Comparison of ENCODE assay signal across 36 cellular contexts in the genomic region with DNA sequence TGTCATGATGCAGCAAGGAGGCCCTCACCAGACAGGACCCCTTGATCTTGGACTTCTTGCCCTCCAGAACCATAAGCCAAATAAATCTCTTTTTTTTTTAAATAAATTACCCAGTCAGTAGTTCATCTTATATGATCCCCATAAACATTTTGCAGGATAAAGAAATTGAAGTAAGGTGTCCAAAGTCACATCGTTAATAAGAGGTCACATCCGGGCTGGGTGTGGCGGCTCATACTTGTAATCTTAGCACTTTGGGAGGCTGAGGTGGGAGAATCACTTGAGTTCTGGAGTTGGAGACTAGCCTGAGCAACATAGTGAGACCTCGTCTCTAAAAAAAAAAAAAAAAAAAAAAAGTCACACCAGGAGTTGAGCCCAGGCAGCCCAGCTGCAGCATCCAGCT.
"Had no signal": no experiment of that assay in that cellular context is flagged by ENCODE, and none has a peak within 500 bp of the region (broad histone marks: within the 10 kb centered on the region; RNA-seq: fewer than 3 reads in every experiment).

No MANE protein-coding gene starts in this region.

- H3K4me3 Mint-ChIP-seq: activated B cell treated with CpG ODN at 0.5 μM for 24 hours; activated CD4-positive, alpha-beta memory T cell treated with anti-CD3 and anti-CD28 coated beads, Interleukin-2, amount 10 ng/mL, durations not matched to agents 7 days and 5 days; activated CD4-positive, alpha-beta T cell treated with anti-CD3 and anti-CD28 coated beads, Interleukin-2, amount 10 ng/mL, durations not matched to agents 24 days and 14 days; activated CD8-positive, alpha-beta memory T cell treated with anti-CD3 and anti-CD28 coated beads, Interleukin-2, amount 10 ng/mL, durations not matched to agents 7 days and 5 days; activated CD8-positive, alpha-beta T cell treated with anti-CD3 and anti-CD28 coated beads, Interleukin-2, amount 10 ng/mL, durations not matched to agents 7 days and 5 days; activated naive CD4-positive, alpha-beta T cell treated with anti-CD3 and anti-CD28 coated beads for 36 hours; activated naive CD8-positive, alpha-beta T cell treated with anti-CD3 and anti-CD28 coated beads for 36 hours; activated T-cell treated with anti-CD3 and anti-CD28 coated beads, Interleukin-2, amount 50 U/mL, for 24 hours; T-helper 1 cell treated with Interleukin-12 subunit alpha and Interleukin-12 subunit beta and Interleukin-4 antibody, amounts not matched to agents 30 μg/mL and 1 μg/mL, for 36 hours; T-helper 2 cell treated with Interferon-gamma antibody and Interleukin-4, amounts not matched to agents 5 μg/mL and 100 μg/mL, for 36 hours had no signal

- H3K27ac Mint-ChIP-seq: activated B cell treated with CpG ODN at 0.5 μM for 24 hours; activated CD4-positive, alpha-beta memory T cell treated with anti-CD3 and anti-CD28 coated beads, Interleukin-2, amount 10 ng/mL, durations not matched to agents 7 days and 5 days; activated CD4-positive, alpha-beta T cell treated with anti-CD3 and anti-CD28 coated beads, Interleukin-2, amount 10 ng/mL, durations not matched to agents 24 days and 14 days; activated CD8-positive, alpha-beta memory T cell treated with anti-CD3 and anti-CD28 coated beads, Interleukin-2, amount 10 ng/mL, durations not matched to agents 7 days and 5 days; activated CD8-positive, alpha-beta T cell treated with anti-CD3 and anti-CD28 coated beads, Interleukin-2, amount 10 ng/mL, durations not matched to agents 7 days and 5 days; activated naive CD4-positive, alpha-beta T cell treated with anti-CD3 and anti-CD28 coated beads for 36 hours; activated naive CD4-positive, alpha-beta T cell treated with anti-CD3 and anti-CD28 coated beads, Interleukin-2, amount 50 U/mL, for 72 hours; activated naive CD8-positive, alpha-beta T cell treated with anti-CD3 and anti-CD28 coated beads for 36 hours; activated T-cell treated with anti-CD3 and anti-CD28 coated beads, Interleukin-2, amount 50 U/mL, for 24 hours; activated T-helper 2 cell treated with anti-CD3 and anti-CD28 coated beads, Interferon-gamma antibody, Interleukin-2, Interleukin-4, amounts not matched to agents 10 μg/mL and 5 μg/mL and 100 μg/mL, durations not matched to agents 14 hours and 24 hours and 36 hours; T-helper 1 cell treated with Interleukin-12 subunit alpha and Interleukin-12 subunit beta and Interleukin-4 antibody, amounts not matched to agents 30 μg/mL and 1 μg/mL, for 36 hours; T-helper 2 cell treated with Interferon-gamma antibody and Interleukin-4, amounts not matched to agents 5 μg/mL and 100 μg/mL, for 36 hours had no signal

- FAIRE-seq: astrocyte, TTC549 had no signal

- H3K27me3 Mint-ChIP-seq: activated B cell treated with CpG ODN at 0.5 μM for 24 hours; activated CD4-positive, alpha-beta memory T cell treated with anti-CD3 and anti-CD28 coated beads, Interleukin-2, amount 10 ng/mL, durations not matched to agents 7 days and 5 days; activated CD4-positive, alpha-beta T cell treated with anti-CD3 and anti-CD28 coated beads, Interleukin-2, amount 10 ng/mL, durations not matched to agents 24 days and 14 days; activated CD8-positive, alpha-beta memory T cell treated with anti-CD3 and anti-CD28 coated beads, Interleukin-2, amount 10 ng/mL, durations not matched to agents 7 days and 5 days; activated naive CD8-positive, alpha-beta T cell treated with anti-CD3 and anti-CD28 coated beads for 36 hours; activated T-cell treated with anti-CD3 and anti-CD28 coated beads, Interleukin-2, amount 50 U/mL, for 24 hours had no signal

- H3K27ac ChIP-seq: adrenal gland, body of pancreas, brain microvascular endothelial cell, breast epithelium, VCaP had no signal

- H3K9me3 Mint-ChIP-seq: activated B cell treated with CpG ODN at 0.5 μM for 24 hours; activated CD4-positive, alpha-beta memory T cell treated with anti-CD3 and anti-CD28 coated beads, Interleukin-2, amount 10 ng/mL, durations not matched to agents 7 days and 5 days; activated CD4-positive, alpha-beta T cell treated with anti-CD3 and anti-CD28 coated beads, Interleukin-2, amount 10 ng/mL, durations not matched to agents 24 days and 14 days; activated naive CD4-positive, alpha-beta T cell treated with anti-CD3 and anti-CD28 coated beads for 36 hours; activated naive CD4-positive, alpha-beta T cell treated with anti-CD3 and anti-CD28 coated beads, Interleukin-2, amount 50 U/mL, for 72 hours; activated naive CD8-positive, alpha-beta T cell treated with anti-CD3 and anti-CD28 coated beads for 36 hours; activated T-cell treated with anti-CD3 and anti-CD28 coated beads, Interleukin-2, amount 50 U/mL, for 24 hours; activated T-helper 2 cell treated with anti-CD3 and anti-CD28 coated beads, Interferon-gamma antibody, Interleukin-2, Interleukin-4, amounts not matched to agents 10 μg/mL and 5 μg/mL and 100 μg/mL, durations not matched to agents 14 hours and 24 hours and 36 hours; T-helper 1 cell treated with Interleukin-12 subunit alpha and Interleukin-12 subunit beta and Interleukin-4 antibody, amounts not matched to agents 30 μg/mL and 1 μg/mL, for 36 hours; T-helper 2 cell treated with Interferon-gamma antibody and Interleukin-4, amounts not matched to agents 5 μg/mL and 100 μg/mL, for 36 hours had no signal

- H3K4me1 Mint-ChIP-seq: activated B cell treated with CpG ODN at 0.5 μM for 24 hours; activated CD4-positive, alpha-beta memory T cell treated with anti-CD3 and anti-CD28 coated beads, Interleukin-2, amount 10 ng/mL, durations not matched to agents 7 days and 5 days; activated CD4-positive, alpha-beta T cell treated with anti-CD3 and anti-CD28 coated beads, Interleukin-2, amount 10 ng/mL, durations not matched to agents 24 days and 14 days; activated CD8-positive, alpha-beta memory T cell treated with anti-CD3 and anti-CD28 coated beads, Interleukin-2, amount 10 ng/mL, durations not matched to agents 7 days and 5 days; activated naive CD8-positive, alpha-beta T cell treated with anti-CD3 and anti-CD28 coated beads for 36 hours had no signal

- DNase-seq: activated B cell treated with CpG ODN at 0.5 μM for 24 hours; activated CD4-positive, alpha-beta memory T cell treated with anti-CD3 and anti-CD28 coated beads, Interleukin-2, amount 10 ng/mL, durations not matched to agents 7 days and 5 days; activated CD4-positive, alpha-beta T cell treated with anti-CD3 and anti-CD28 coated beads for 4 hours; activated CD4-positive, alpha-beta T cell treated with anti-CD3 and anti-CD28 coated beads, Interleukin-2, amount 10 ng/mL, durations not matched to agents 24 days and 14 days; activated CD4-positive, alpha-beta T cell treated with anti-CD3 and anti-CD28 coated beads, Interleukin-2, amount 50 U/mL, for 1 hour; activated CD4-positive, alpha-beta T cell treated with anti-CD3 and anti-CD28 coated beads, Interleukin-2, amount 50 U/mL, for 4 hours; activated CD4-positive, CD25-positive, alpha-beta regulatory T cell treated with anti-CD3 and anti-CD28 coated beads, Interleukin-2, amount 50 U/mL, for 72 hours; activated CD8-positive, alpha-beta memory T cell treated with anti-CD3 and anti-CD28 coated beads for 24 hours; activated CD8-positive, alpha-beta memory T cell treated with anti-CD3 and anti-CD28 coated beads, Interleukin-2, amount 10 ng/mL, durations not matched to agents 7 days and 5 days; activated CD8-positive, alpha-beta memory T cell treated with anti-CD3 and anti-CD28 coated beads, Interleukin-2, amount 50 U/mL, for 48 hours; activated CD8-positive, alpha-beta T cell treated with anti-CD3 and anti-CD28 coated beads, Interleukin-2, amount 10 ng/mL, durations not matched to agents 7 days and 5 days; activated effector memory CD4-positive, alpha-beta T cell treated with Interleukin-2 at 50 U/mL for 16 hours; activated gamma-delta T cell treated with Interleukin-2 at 50 U/mL for 16 hours; activated naive CD4-positive, alpha-beta T cell; activated naive CD4-positive, alpha-beta T cell treated with anti-CD3 and anti-CD28 coated beads for 36 hours; activated naive CD4-positive, alpha-beta T cell treated with anti-CD3 and anti-CD28 coated beads, Interleukin-2, amount 50 U/mL, for 16 hours; activated naive CD8-positive, alpha-beta T cell treated with anti-CD3 and anti-CD28 coated beads for 36 hours; activated T-cell treated with anti-CD3 and anti-CD28 coated beads, Interleukin-2, amount 50 U/mL, for 24 hours; activated T-cell treated with anti-CD3 and anti-CD28 coated beads, Interleukin-2, amount 50 U/mL, for 48 hours; adrenal gland; amniotic stem cell; aorta; body of pancreas; brain microvascular endothelial cell; central memory CD4-positive, alpha-beta T cell; T-helper 1 cell; T-helper 2 cell; T-helper 9 cell had no signal

- H3K36me3 Mint-ChIP-seq: activated CD8-positive, alpha-beta memory T cell treated with anti-CD3 and anti-CD28 coated beads, Interleukin-2, amount 10 ng/mL, durations not matched to agents 7 days and 5 days; activated naive CD4-positive, alpha-beta T cell treated with anti-CD3 and anti-CD28 coated beads, Interleukin-2, amount 50 U/mL, for 72 hours; activated naive CD8-positive, alpha-beta T cell treated with anti-CD3 and anti-CD28 coated beads for 36 hours had no signal

- H3K9me3 ChIP-seq: adrenal gland, body of pancreas, breast epithelium had no signal

- H3K27me3 ChIP-seq: adrenal gland, body of pancreas, brain microvascular endothelial cell, breast epithelium had no signal

- H3K36me3 ChIP-seq: adrenal gland, brain microvascular endothelial cell, breast epithelium had no signal

- H3K4me1 ChIP-seq: adrenal gland, breast epithelium had no signal

- ATAC-seq: activated CD8-positive, alpha-beta memory T cell treated with anti-CD3 and anti-CD28 coated beads, Interleukin-2, amount 10 ng/mL, durations not matched to agents 7 days and 5 days; activated CD8-positive, alpha-beta T cell treated with anti-CD3 and anti-CD28 coated beads, Interleukin-2, amount 10 ng/mL, durations not matched to agents 7 days and 5 days; activated naive CD4-positive, alpha-beta T cell treated with anti-CD3 and anti-CD28 coated beads, Interleukin-2, amount 50 U/mL, for 72 hours; body of pancreas had no signal

- H3K4me3 ChIP-seq: adrenal gland, body of pancreas, breast epithelium had no signal
